ENCODE assay signal across 14 cellular contexts in genomic region chr2:26840937-26841610, GRCh38. TPM values are rescaled to one million over a fixed set of nuclear protein-coding genes. Genes with fewer than 3 reads are reported as not detected.
DNase-seq lines count a peak whose midpoint lies in the region; ATAC-seq and TF ChIP-seq lines count a peak whose summit lies in the region.
"Had no signal": no experiment of that assay in that cellular context is flagged by ENCODE, and none has a peak within 500 bp of the region (broad histone marks: within the 10 kb centered on the region; RNA-seq: fewer than 3 reads in every experiment).

No MANE protein-coding gene starts in this region.

- peak in 2 of 3 experiments; percentile 29 to 42; a peak in 3 of 6 replicates for TF ChIP-seq CTCF in HCT116 (IDR thresholded peaks at IDR 0.05 in 2 of 3, conservative IDR thresholded peaks at IDR 0.05 in 1 of 3; ENCODE audit: borderline replicate concordance in 1 of 3, insufficient read depth in 1 of 3, low read depth in 2 of 3, low read length in 2 of 3)

- no peaks in the 10 kb centered on the region for H3K36me3 ChIP-seq in HCT116 (ENCODE audit: control insufficient read depth in 1 of 2, insufficient read depth in 2 of 2, low read length in 2 of 2)

- TF ChIP-seq POLR2A in HCT116 (IDR thresholded peaks at IDR 0.05; ENCODE audit: borderline replicate concordance, extremely low read depth, insufficient read depth, insufficient read length): no peak

- ATAC-seq in HCT116: peak; percentile 93
- no peak for ATAC-seq in activated T-helper 17 cell treated with anti-CD3 and anti-CD28 coated beads, Interleukin-2, amount 50 U/mL, for 72 hours (replicated peaks)
- no peak for ATAC-seq in GM19467 (IDR thresholded peaks at IDR 0.05; ENCODE audit: unreplicated experiment)
- ATAC-seq: activated naive CD8-positive, alpha-beta T cell treated with anti-CD3 and anti-CD28 coated beads, Interleukin-2, amount 50 U/mL, for 24 hours; natural killer cell treated with Interleukin-12 subunit alpha and Interleukin-12 subunit beta and Interleukin-15 and Interleukin-18, amount 100 ng/mL, for 72 hours had no signal

- peaks cover 0 to 2% of the 10 kb centered on the region in 2 experiments; a peak in 2 of 4 replicates for H3K4me1 ChIP-seq in HCT116 (ENCODE audit: control insufficient read depth in 1 of 2, insufficient read depth in 2 of 2, low read length in 2 of 2)
- H3K4me1 ChIP-seq: testis had no signal

- H3K4me3 Mint-ChIP-seq in activated T-helper 17 cell treated with anti-CD3 and anti-CD28 coated beads, Interleukin-2, amount 50 U/mL, for 72 hours: no peak overlapping the region
- H3K4me3 Mint-ChIP-seq: activated naive CD8-positive, alpha-beta T cell treated with anti-CD3 and anti-CD28 coated beads, Interleukin-2, amount 50 U/mL, for 24 hours; natural killer cell treated with Interleukin-12 subunit alpha and Interleukin-12 subunit beta and Interleukin-15 and Interleukin-18, amount 100 ng/mL, for 72 hours had no signal

- H3K4me2 ChIP-seq in HCT116 (ENCODE audit: low read length): no peak overlapping the region

- H3K9me3 ChIP-seq in HCT116 (ENCODE audit: control insufficient read depth in 1 of 2, insufficient read depth in 1 of 2, low read depth in 1 of 2, low read length in 2 of 2): no peaks in the 10 kb centered on the region
- H3K9me3 ChIP-seq: testis had no signal

- H3K27me3 ChIP-seq in HCT116 (ENCODE audit: insufficient read depth, low read length): peaks cover 26% of the 10 kb centered on the region
- H3K27me3 ChIP-seq: testis had no signal

- DNase-seq in DMS153 (lab: John Stamatoyannopoulos, UW) (peak; percentile 28), DMS153 treated with DMSO at 0.1 percent for 48 hours (lab: John Stamatoyannopoulos, UW; ENCODE audit: unreplicated experiment) (no peak), HCT116 (ENCODE audit: low read depth, low spot score) (peak; percentile 15), RPMI8226 (peak; percentile 40), iris pigment epithelial cell (ENCODE audit: low read depth) (peak; percentile 14)
- DNase-seq in stimulated activated CD4-positive, alpha-beta T cell treated with anti-CD3 and anti-CD28 coated beads, Interleukin-1b, Interleukin-23, amount 100 ng/mL, for 48 hours: no peak
- DNase-seq: activated CD4-positive, alpha-beta T cell treated with anti-CD3 and anti-CD28 coated beads, Interleukin-2, amount 50 U/mL, for 48 hours; activated naive CD8-positive, alpha-beta T cell treated with anti-CD3 and anti-CD28 coated beads, Interleukin-2, amount 50 U/mL, for 24 hours; KG1; stimulated activated CD4-positive, alpha-beta T cell treated with anti-CD3 and anti-CD28 coated beads, Interleukin-2, amount 100 ng/mL, for 24 hours; testis had no signal

- H3K9me2 ChIP-seq in HCT116 (ENCODE audit: insufficient read depth): no peaks in the 10 kb centered on the region

- no peaks in the 10 kb centered on the region for H3K4me1 Mint-ChIP-seq in activated T-helper 17 cell treated with anti-CD3 and anti-CD28 coated beads, Interleukin-2, amount 50 U/mL, for 72 hours
- H3K4me1 Mint-ChIP-seq: activated naive CD8-positive, alpha-beta T cell treated with anti-CD3 and anti-CD28 coated beads, Interleukin-2, amount 50 U/mL, for 24 hours had no signal

- no peaks in the 10 kb centered on the region for H3K9me3 Mint-ChIP-seq in activated T-helper 17 cell treated with anti-CD3 and anti-CD28 coated beads, Interleukin-2, amount 50 U/mL, for 72 hours
- H3K9me3 Mint-ChIP-seq: activated naive CD8-positive, alpha-beta T cell treated with anti-CD3 and anti-CD28 coated beads, Interleukin-2, amount 50 U/mL, for 24 hours; natural killer cell treated with Interleukin-12 subunit alpha and Interleukin-12 subunit beta and Interleukin-15 and Interleukin-18, amount 100 ng/mL, for 72 hours had no signal

- CTCF ChIA-PET in HCT116 (lab: Charles Lee): interaction anchor here (0.7 kb wide), 1 partner anchor 66 kb away, joined by 3 read pairs; no protein-coding TSS in a partner anchor

- no peak overlapping the region for H3K27ac Mint-ChIP-seq in activated T-helper 17 cell treated with anti-CD3 and anti-CD28 coated beads, Interleukin-2, amount 50 U/mL, for 72 hours
- H3K27ac Mint-ChIP-seq: activated naive CD8-positive, alpha-beta T cell treated with anti-CD3 and anti-CD28 coated beads, Interleukin-2, amount 50 U/mL, for 24 hours; natural killer cell treated with Interleukin-12 subunit alpha and Interleukin-12 subunit beta and Interleukin-15 and Interleukin-18, amount 100 ng/mL, for 72 hours had no signal

- RAD21 ChIA-PET in HCT116 (lab: Charles Lee; ENCODE audit: low non-redundant PET in 1 of 2, low total read pairs in 2 of 2, uncharacterized antibody in 2 of 2, unreplicated experiment in 2 of 2): no interaction called here

- POLR2A ChIA-PET in HCT116 (lab: Charles Lee): interaction anchor here (1.4 kb wide), 1 partner anchor 82 kb away, joined by 3 read pairs; no protein-coding TSS in a partner anchor

- H3K9ac ChIP-seq in HCT116 (ENCODE audit: low read length): no peak overlapping the region

- H2AFZ ChIP-seq in HCT116 (ENCODE audit: low read depth, low read length, poor library complexity, severe bottlenecking): no peak overlapping the region

- H4K20me1 ChIP-seq in HCT116 (ENCODE audit: insufficient read depth): no peaks in the 10 kb centered on the region

- peak; percentile 51 for TF ChIP-seq RAD21 in HCT116 (IDR thresholded peaks at IDR 0.05; ENCODE audit: low read depth)

- H3K27ac ChIP-seq in HCT116 (ENCODE audit: low read depth, low read length): no peak overlapping the region
- H3K27ac ChIP-seq: testis had no signal

- intact Hi-C loops in HCT116 (cut with micrococcal nuclease): loop anchor here (5.0 kb wide), 1 partner anchor 234 kb away; no protein-coding TSS in a partner anchor

- no peak overlapping the region for H3K4me3 ChIP-seq in HCT116 (replicated peaks in 1 of 2; ENCODE audit: low read depth in 1 of 2, low read length in 2 of 2)
- H3K4me3 ChIP-seq: testis had no signal

- no TSS peak for BruUV-seq in HCT116 (replicated peaks; lab: Mats Ljungman, UMichigan)

- H3K79me2 ChIP-seq in HCT116 (ENCODE audit: insufficient read depth, low read length): no peaks in the 10 kb centered on the region

- H3K36me3 Mint-ChIP-seq in activated T-helper 17 cell treated with anti-CD3 and anti-CD28 coated beads, Interleukin-2, amount 50 U/mL, for 72 hours (ENCODE audit: low read depth): no peaks in the 10 kb centered on the region
- H3K36me3 Mint-ChIP-seq: natural killer cell treated with Interleukin-12 subunit alpha and Interleukin-12 subunit beta and Interleukin-15 and Interleukin-18, amount 100 ng/mL, for 72 hours had no signal

- H3K27me3 Mint-ChIP-seq in activated T-helper 17 cell treated with anti-CD3 and anti-CD28 coated beads, Interleukin-2, amount 50 U/mL, for 72 hours: peaks cover 45% of the 10 kb centered on the region

TF ChIP-seq in HCT116, 20 proteins besides CTCF, POLR2A, EP300 and RAD21:
- TF ChIP-seq EGR1 (IDR thresholded peaks at IDR 0.05; ENCODE audit: low read depth) (no peak), ELF1 (IDR thresholded peaks at IDR 0.05; ENCODE audit: borderline replicate concordance, low read depth) (no peak), ZFX (IDR thresholded peaks at IDR 0.05) (no peak), ZNF274 (IDR thresholded peaks at IDR 0.05; ENCODE audit: low read depth, low read length) (no peak), CBX3 (IDR thresholded peaks at IDR 0.05; ENCODE audit: low read depth) (no peak), SRF (IDR thresholded peaks at IDR 0.05; ENCODE audit: low read depth) (no peak), SIN3A (IDR thresholded peaks at IDR 0.05; ENCODE audit: low read depth) (no peak), FOSL1 (IDR thresholded peaks at IDR 0.05; ENCODE audit: low read depth) (no peak), POLR2AphosphoS5 (IDR thresholded peaks at IDR 0.05; ENCODE audit: low read depth, low read length) (no peak), TCF7L2 (IDR thresholded peaks at IDR 0.05; ENCODE audit: borderline replicate concordance, extremely low read depth, insufficient read depth, insufficient read length) (no peak)

RNA-seq across cellular contexts. Expression of gene DPYSL5, which starts 6.9 kb away (rescaled TPM):
- total RNA-seq in HCT116 (2021; ENCODE audit: unreplicated experiment): 8.4 TPM
- polyA plus RNA-seq in HCT116 (2012): 5.3 and 6.0 TPM in 2 replicates
- total RNA-seq in activated T-helper 17 cell treated with anti-CD3 and anti-CD28 coated beads, Interleukin-2, amount 50 U/mL, for 72 hours: not detected
- total RNA-seq: natural killer cell treated with Interleukin-12 subunit alpha and Interleukin-12 subunit beta and Interleukin-15 and Interleukin-18, amount 100 ng/mL, for 72 hours had no signal

RNA-seq across cellular contexts. Expression of gene CENPA, which starts 55.2 kb away (rescaled TPM):
- 45.8 TPM for total RNA-seq in HCT116 (2021; ENCODE audit: unreplicated experiment)
- polyA plus RNA-seq in HCT116 (2012): 39.0 and 50.3 TPM in 2 replicates
- total RNA-seq in activated T-helper 17 cell treated with anti-CD3 and anti-CD28 coated beads, Interleukin-2, amount 50 U/mL, for 72 hours: 10 to 100 TPM; 24.3 to 36.1 TPM

Comparison
In these comparisons a context has a peak if more than half of its experiments do, and no peak if none do; other contexts are left out.
1. DNase-seq: peak in DMS153 (single experiment), HCT116 (single experiment), RPMI8226 (single experiment) and iris pigment epithelial cell (single experiment); none in DMS153 treated with DMSO at 0.1 percent for 48 hours (single experiment) and stimulated activated CD4-positive, alpha-beta T cell treated with anti-CD3 and anti-CD28 coated beads, Interleukin-1b, Interleukin-23, amount 100 ng/mL, for 48 hours (single experiment).